ENCODE assay signal across 23 cellular contexts in genomic region chr6:25697537-25698340, GRCh38. TPM values are rescaled to one million over a fixed set of nuclear protein-coding genes. Genes with fewer than 3 reads are reported as not detected.
"Had no signal": no experiment of that assay in that cellular context is flagged by ENCODE, and none has a peak within 500 bp of the region (broad histone marks: within the 10 kb centered on the region; RNA-seq: fewer than 3 reads in every experiment).

No MANE protein-coding gene starts in this region.

- DNase-seq: activated CD4-positive, alpha-beta T cell treated with anti-CD3 and anti-CD28 coated beads, Interleukin-2, amount 50 U/mL, for 1 hour; activated CD8-positive, alpha-beta memory T cell treated with anti-CD3 and anti-CD28 coated beads for 24 hours; activated naive CD8-positive, alpha-beta T cell treated with anti-CD3 and anti-CD28 coated beads for 36 hours; anterior cingulate cortex; brain microvascular endothelial cell; dermis blood vessel endothelial cell; glutamatergic neuron; hypothalamus; kidney glomerular epithelial cell; posterior cingulate gyrus; retina; stimulated activated CD4-positive, alpha-beta T cell treated with anti-CD3 and anti-CD28 coated beads, Interleukin-15, amount 100 ng/mL, for 24 hours; stimulated activated CD4-positive, alpha-beta T cell treated with anti-CD3 and anti-CD28 coated beads, Interleukin-4, amount 100 ng/mL, for 24 hours; stimulated activated naive CD4-positive, alpha-beta T cell treated with Interleukin-2 at 50 U/mL for 16 hours; substantia nigra had no signal

- H3K4me3 ChIP-seq: skin epidermis, tibial nerve, vagina had no signal

- H3K4me1 Mint-ChIP-seq: activated naive CD8-positive, alpha-beta T cell treated with anti-CD3 and anti-CD28 coated beads for 36 hours had no signal

- ATAC-seq: natural killer cell treated with Interleukin-12 subunit alpha and Interleukin-12 subunit beta and Interleukin-15 and Interleukin-18, amount 100 ng/mL, for 72 hours had no signal

- H3K27ac Mint-ChIP-seq: activated naive CD8-positive, alpha-beta T cell treated with anti-CD3 and anti-CD28 coated beads for 36 hours; natural killer cell treated with Interleukin-12 subunit alpha and Interleukin-12 subunit beta and Interleukin-15 and Interleukin-18, amount 100 ng/mL, for 72 hours; T-helper 2 cell treated with Interferon-gamma antibody and Interleukin-4, amounts not matched to agents 5 μg/mL and 100 μg/mL, for 36 hours had no signal

- H3K9me3 Mint-ChIP-seq: activated naive CD8-positive, alpha-beta T cell treated with anti-CD3 and anti-CD28 coated beads for 36 hours; natural killer cell treated with Interleukin-12 subunit alpha and Interleukin-12 subunit beta and Interleukin-15 and Interleukin-18, amount 100 ng/mL, for 72 hours; T-helper 2 cell treated with Interferon-gamma antibody and Interleukin-4, amounts not matched to agents 5 μg/mL and 100 μg/mL, for 36 hours had no signal

- H3K4me3 Mint-ChIP-seq: activated naive CD8-positive, alpha-beta T cell treated with anti-CD3 and anti-CD28 coated beads for 36 hours; natural killer cell treated with Interleukin-12 subunit alpha and Interleukin-12 subunit beta and Interleukin-15 and Interleukin-18, amount 100 ng/mL, for 72 hours; T-helper 2 cell treated with Interferon-gamma antibody and Interleukin-4, amounts not matched to agents 5 μg/mL and 100 μg/mL, for 36 hours had no signal

- H3K36me3 Mint-ChIP-seq: activated naive CD8-positive, alpha-beta T cell treated with anti-CD3 and anti-CD28 coated beads for 36 hours; natural killer cell treated with Interleukin-12 subunit alpha and Interleukin-12 subunit beta and Interleukin-15 and Interleukin-18, amount 100 ng/mL, for 72 hours had no signal

RNA-seq across cellular contexts. Expression of gene SCGN, which starts 45.7 kb away (rescaled TPM):
- total RNA-seq: activated naive CD8-positive, alpha-beta T cell treated with anti-CD3 and anti-CD28 coated beads for 36 hours; fibroblast of villous mesenchyme; lower leg skin; natural killer cell treated with Interleukin-12 subunit alpha and Interleukin-12 subunit beta and Interleukin-15 and Interleukin-18, amount 100 ng/mL, for 72 hours; tibial nerve; vagina had no signal

RNA-seq across cellular contexts. Expression of gene SLC17A4, which starts 56.8 kb away (rescaled TPM):
- total RNA-seq: activated naive CD8-positive, alpha-beta T cell treated with anti-CD3 and anti-CD28 coated beads for 36 hours; cerebellum; dermis blood vessel endothelial cell; fibroblast of villous mesenchyme; lower leg skin; natural killer cell treated with Interleukin-12 subunit alpha and Interleukin-12 subunit beta and Interleukin-15 and Interleukin-18, amount 100 ng/mL, for 72 hours; tibial nerve; vagina had no signal
